In the genomic region with DNA sequence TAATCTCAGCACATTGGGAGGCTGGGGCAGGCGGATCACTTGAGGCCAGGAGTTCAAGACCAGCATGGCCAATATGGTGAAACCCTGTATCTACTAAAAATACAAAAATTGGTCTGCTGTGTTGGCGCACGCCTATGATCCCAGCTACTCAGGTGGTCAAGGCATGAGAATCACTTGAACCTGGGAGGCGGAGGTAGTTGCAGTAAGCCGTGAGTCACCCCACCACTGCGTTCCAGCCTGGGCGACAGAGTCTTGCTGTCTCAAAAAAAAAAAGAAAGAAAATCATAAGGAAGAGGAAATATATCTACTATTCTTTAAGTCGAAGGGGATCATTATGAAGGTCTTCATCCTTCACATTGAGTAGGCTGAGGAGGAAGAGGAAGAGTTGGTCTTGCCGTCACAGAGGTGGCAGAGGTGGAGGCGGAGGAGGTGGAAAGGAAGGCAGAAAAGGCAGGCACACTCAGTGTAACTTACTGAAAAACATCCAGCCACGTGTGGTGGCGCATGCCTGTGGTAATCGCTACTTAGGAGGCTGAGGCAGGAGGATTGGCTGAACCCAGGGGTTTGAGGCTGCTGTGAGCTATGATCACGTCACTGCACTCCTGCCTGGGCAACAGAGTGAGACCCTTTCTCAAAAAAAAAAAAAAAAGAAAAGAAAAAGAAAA, we compare ENCODE assay signal across 16 cellular contexts. TPM values are rescaled to one million over a fixed set of nuclear protein-coding genes. Genes with fewer than 3 reads are reported as not detected.
DNase-seq lines count a peak whose midpoint lies in the region; ATAC-seq and TF ChIP-seq lines count a peak whose summit lies in the region.
"Had no signal": no experiment of that assay in that cellular context is flagged by ENCODE, and none has a peak within 500 bp of the region (broad histone marks: within the 10 kb centered on the region; RNA-seq: fewer than 3 reads in every experiment).

No MANE protein-coding gene starts in this region.

- DNase-seq in Panc1 (ENCODE audit: low read depth, low spot score) (no peak), DMS53 treated with DMSO at 0.1 percent for 48 hours (lab: John Stamatoyannopoulos, UW; ENCODE audit: unreplicated experiment) (no peak), left colon (no peak), substantia nigra (lab: John Stamatoyannopoulos, UW) (no peak)
- DNase-seq in activated CD8-positive, alpha-beta memory T cell treated with anti-CD3 and anti-CD28 coated beads for 24 hours = peak; percentile 76
- DNase-seq in central memory CD8-positive, alpha-beta T cell (ENCODE audit: low spot score in 2 of 2) = no peak
- DNase-seq in stimulated activated CD4-positive, alpha-beta T cell treated with anti-CD3 and anti-CD28 coated beads, Interleukin-4, amount 100 ng/mL, for 24 hours = peak; percentile 53
- DNase-seq: cerebellar nuclear complex, esophagus squamous epithelium, left ventricle myocardium superior, NCI-H1105 treated with DMSO at 0.1 percent for 48 hours, NCI-H446, tibial artery had no signal

- no peak overlapping the region for H3K4me3 ChIP-seq in Panc1 (ENCODE audit: low read depth in 2 of 2, low read length in 2 of 2)
- H3K4me3 ChIP-seq: esophagus squamous epithelium, tibial artery had no signal

- H3K27me3 Mint-ChIP-seq in central memory CD8-positive, alpha-beta T cell = no peaks in the 10 kb centered on the region

- ATAC-seq in Panc1 = no peak
- ATAC-seq in central memory CD8-positive, alpha-beta T cell (replicated peaks; ENCODE audit: extremely low read depth, poor library complexity, severe bottlenecking) = no peak
- no peak for ATAC-seq in GM18502 (IDR thresholded peaks at IDR 0.05; ENCODE audit: poor library complexity, unreplicated experiment)
- no peak for ATAC-seq in left colon
- ATAC-seq: left ventricle myocardium superior, sciatic nerve had no signal

- H3K4me3 Mint-ChIP-seq in central memory CD8-positive, alpha-beta T cell = peak overlapping the region; percentile 56

- POLR2A ChIA-PET in Panc1 (lab: Charles Lee) = no interaction called here

- CTCF ChIA-PET in Panc1 (lab: Charles Lee) = interaction anchor here (0.7 to 1.4 kb wide), 2 partner anchors 8 to 42 kb away, joined by 3 to 5 read pairs; no protein-coding TSS in a partner anchor

- peaks cover 68% of the 10 kb centered on the region for H3K4me1 Mint-ChIP-seq in central memory CD8-positive, alpha-beta T cell

- peaks cover 32% of the 10 kb centered on the region for H3K36me3 Mint-ChIP-seq in central memory CD8-positive, alpha-beta T cell (ENCODE audit: insufficient read depth)

- in situ Hi-C loops in Panc1 (cut with HindIII; ENCODE audit: low pct_unique_long_range_greater_than_20kb, low sequenced_read_pairs) = no loop called here

- no peak for TF ChIP-seq CTCF in Panc1 (IDR thresholded peaks at IDR 0.05)

- H3K4me1 ChIP-seq in Panc1 (ENCODE audit: control insufficient read depth, insufficient read depth, low read length) = peaks cover 20% of the 10 kb centered on the region

- H3K9me3 Mint-ChIP-seq in central memory CD8-positive, alpha-beta T cell = no peaks in the 10 kb centered on the region

- no peaks in the 10 kb centered on the region for H3K27me3 ChIP-seq in Panc1 (ENCODE audit: control insufficient read depth, insufficient read depth, low read length)
- H3K27me3 ChIP-seq: esophagus squamous epithelium, tibial artery had no signal

- intact Hi-C loops in Panc1 (cut with micrococcal nuclease; ENCODE audit: unreplicated experiment) = no loop called here
- intact Hi-C loops in left colon (cut with DNase I, micrococcal nuclease) = no loop called here

- peak overlapping the region; percentile 82 for H3K27ac Mint-ChIP-seq in central memory CD8-positive, alpha-beta T cell (ENCODE audit: low read depth)

- BruUV-seq in Panc1 (replicated peaks; lab: Mats Ljungman, UMichigan) = TSS peak; percentile 43

- no peaks in the 10 kb centered on the region; the same call in 1 of the 2 replicates for H3K36me3 ChIP-seq in Panc1 (ENCODE audit: control insufficient read depth, insufficient read depth, low read length)

- no peaks in the 10 kb centered on the region for H3K9me3 ChIP-seq in Panc1 (ENCODE audit: control insufficient read depth, insufficient read depth, low read depth, low read length)
- H3K9me3 ChIP-seq: esophagus squamous epithelium, tibial artery had no signal

- H3K27ac ChIP-seq in Panc1 (ENCODE audit: low read length) (no peak overlapping the region), substantia nigra (ENCODE audit: low read depth, low read length, poor library complexity, severe bottlenecking) (no peak overlapping the region)
- H3K27ac ChIP-seq: tibial artery had no signal

RNA-seq across cellular contexts. Expression of a gene that starts 14.2 kb away (rescaled TPM):
- total RNA-seq in Panc1 (2021; ENCODE audit: unreplicated experiment) (81.4 TPM), left colon (10 to 100 TPM; 84.8 to 96.9 TPM)
- 112 TPM for polyA plus RNA-seq in Panc1 (2012; ENCODE audit: insufficient read length)

RNA-seq across cellular contexts. Expression of a gene that starts 16.5 kb away (rescaled TPM):
- total RNA-seq in Panc1 (2021; ENCODE audit: unreplicated experiment) (not detected), left colon (under 1 TPM in 1 of 2 donors, not detected in 1; 0.40 TPM)
- polyA plus RNA-seq in Panc1 (2012; ENCODE audit: insufficient read length) = not detected
- total RNA-seq: sciatic nerve had no signal
- polyA plus RNA-seq: neural cell had no signal

RNA-seq across cellular contexts. Expression of a gene that starts 30.3 kb away (rescaled TPM):
- not detected for total RNA-seq in Panc1 (2021; ENCODE audit: unreplicated experiment)
- polyA plus RNA-seq in Panc1 (2012; ENCODE audit: insufficient read length) = not detected
- total RNA-seq in left colon = under 1 TPM in 1 of 2 donors, not detected in 1; 0.15 TPM
- total RNA-seq: sciatic nerve had no signal

RNA-seq across cellular contexts. Expression of a gene that starts 46.9 kb away (rescaled TPM):
- total RNA-seq in Panc1 (2021; ENCODE audit: unreplicated experiment) (73.3 TPM), left colon (10 to 100 TPM; 70.7 to 83.2 TPM)
- 55.5 TPM for polyA plus RNA-seq in Panc1 (2012; ENCODE audit: insufficient read length)

RNA-seq across cellular contexts. Expression of a gene that starts 47.4 kb away (rescaled TPM):
- total RNA-seq in Panc1 (2021; ENCODE audit: unreplicated experiment) (not detected), left colon (not detected)
- not detected for polyA plus RNA-seq in Panc1 (2012; ENCODE audit: insufficient read length)
- total RNA-seq: esophagus squamous epithelium, left ventricle myocardium superior, sciatic nerve had no signal
- polyA plus RNA-seq: neural cell had no signal

Comparison
In these comparisons a context has a peak if more than half of its experiments do, and no peak if none do; other contexts are left out.
1. DNase-seq: peak in activated CD8-positive, alpha-beta memory T cell treated with anti-CD3 and anti-CD28 coated beads for 24 hours (single experiment) and stimulated activated CD4-positive, alpha-beta T cell treated with anti-CD3 and anti-CD28 coated beads, Interleukin-4, amount 100 ng/mL, for 24 hours (single experiment); none in Panc1 (single experiment), central memory CD8-positive, alpha-beta T cell (0 of 2), DMS53 treated with DMSO at 0.1 percent for 48 hours (single experiment), left colon (0 of 2) and substantia nigra (0 of 49).